ENCODE assay signal across 13 cellular contexts in genomic region chr21:44039828-44040227, GRCh38. TPM values are rescaled to one million over a fixed set of nuclear protein-coding genes. Genes with fewer than 3 reads are reported as not detected.
A peak's percentile ranks its signal among the peaks of the same experiment; 100 is the strongest.
DNase-seq lines count a peak whose midpoint lies in the region; TF ChIP-seq lines count a peak whose summit lies in the region.
"Had no signal": no experiment of that assay in that cellular context is flagged by ENCODE, and none has a peak within 500 bp of the region (broad histone marks: within the 10 kb centered on the region; RNA-seq: fewer than 3 reads in every experiment).

No MANE protein-coding gene starts in this region.

- no peak overlapping the region for H3K4me3 Mint-ChIP-seq in activated CD4-positive, alpha-beta memory T cell treated with anti-CD3 and anti-CD28 coated beads for 36 hours
- H3K4me3 Mint-ChIP-seq in activated CD4-positive, alpha-beta memory T cell treated with anti-CD3 and anti-CD28 coated beads, Interleukin-2, amount 10 ng/mL, durations not matched to agents 7 days and 5 days, result no peak overlapping the region
- no peak overlapping the region for H3K4me3 Mint-ChIP-seq in activated naive CD8-positive, alpha-beta T cell
- no peak overlapping the region for H3K4me3 Mint-ChIP-seq in activated naive CD8-positive, alpha-beta T cell treated with anti-CD3 and anti-CD28 coated beads for 36 hours
- H3K4me3 Mint-ChIP-seq: CD4-positive, CD25-positive, alpha-beta regulatory T cell had no signal

- POLR2A ChIA-PET in activated CD4-positive, alpha-beta memory T cell treated with anti-CD3 and anti-CD28 coated beads for 36 hours (lab: Charles Lee), result no interaction called here
- POLR2A ChIA-PET in activated CD4-positive, alpha-beta memory T cell treated with anti-CD3 and anti-CD28 coated beads, Interleukin-2, amount 10 ng/mL, durations not matched to agents 7 days and 5 days (lab: Charles Lee), result no interaction called here
- POLR2A ChIA-PET in RWPE1 (lab: Yijun Ruan, JAX; ENCODE audit: low non-redundant PET), result no interaction called here

- intact Hi-C loops in activated CD4-positive, alpha-beta memory T cell treated with anti-CD3 and anti-CD28 coated beads for 36 hours (cut with micrococcal nuclease), result no loop called here

- no peaks in the 10 kb centered on the region for H3K9me3 Mint-ChIP-seq in activated CD4-positive, alpha-beta memory T cell treated with anti-CD3 and anti-CD28 coated beads for 36 hours
- no peaks in the 10 kb centered on the region for H3K9me3 Mint-ChIP-seq in activated CD4-positive, alpha-beta memory T cell treated with anti-CD3 and anti-CD28 coated beads, Interleukin-2, amount 10 ng/mL, durations not matched to agents 7 days and 5 days
- no peaks in the 10 kb centered on the region for H3K9me3 Mint-ChIP-seq in activated naive CD8-positive, alpha-beta T cell (ENCODE audit: low read depth)
- no peaks in the 10 kb centered on the region for H3K9me3 Mint-ChIP-seq in activated naive CD8-positive, alpha-beta T cell treated with anti-CD3 and anti-CD28 coated beads for 36 hours
- H3K9me3 Mint-ChIP-seq: CD4-positive, CD25-positive, alpha-beta regulatory T cell had no signal

- H3K36me3 Mint-ChIP-seq in activated CD4-positive, alpha-beta memory T cell treated with anti-CD3 and anti-CD28 coated beads for 36 hours, result peaks cover 26% of the 10 kb centered on the region
- H3K36me3 Mint-ChIP-seq in activated CD4-positive, alpha-beta memory T cell treated with anti-CD3 and anti-CD28 coated beads, Interleukin-2, amount 10 ng/mL, durations not matched to agents 7 days and 5 days (ENCODE audit: low read depth), result peaks cover 49% of the 10 kb centered on the region
- peaks cover 3% of the 10 kb centered on the region for H3K36me3 Mint-ChIP-seq in activated naive CD8-positive, alpha-beta T cell
- H3K36me3 Mint-ChIP-seq in activated naive CD8-positive, alpha-beta T cell treated with anti-CD3 and anti-CD28 coated beads for 36 hours, result peaks cover 14% of the 10 kb centered on the region

- no peak for TF ChIP-seq CTCF in RWPE1 (conservative IDR thresholded peaks at IDR 0.05; ENCODE audit: low read depth)

- DNase-seq in activated CD4-positive, alpha-beta memory T cell treated with anti-CD3 and anti-CD28 coated beads for 36 hours, result no peak
- no peak for DNase-seq in activated CD4-positive, alpha-beta memory T cell treated with anti-CD3 and anti-CD28 coated beads, Interleukin-2, amount 10 ng/mL, durations not matched to agents 7 days and 5 days
- DNase-seq in activated naive CD8-positive, alpha-beta T cell treated with anti-CD3 and anti-CD28 coated beads for 36 hours, result no peak
- no peak for DNase-seq in RWPE1 (ENCODE audit: low spot score)
- DNase-seq in islet precursor cell, result peak; percentile 10
- DNase-seq in midbrain (lab: John Stamatoyannopoulos, UW), result no peak
- DNase-seq in NCI-H2227 (lab: John Stamatoyannopoulos, UW; ENCODE audit: unreplicated experiment), result no peak
- DNase-seq: ACHN; CD4-positive, CD25-positive, alpha-beta regulatory T cell; DMS79; GM23248 had no signal

- H3K27ac ChIP-seq in RWPE1, result 0 out of 2 replicates have a peak overlapping the region, but pooled peaks have one; percentile 15
- H3K27ac ChIP-seq: BLaER1 treated with 17β-estradiol and CSF1 and Interleukin-3, amounts not matched to agents 10 nM and 100 nM; GM23248 had no signal

- CTCF ChIA-PET in activated CD4-positive, alpha-beta memory T cell treated with anti-CD3 and anti-CD28 coated beads for 36 hours (lab: Charles Lee), result no interaction called here
- CTCF ChIA-PET in activated CD4-positive, alpha-beta memory T cell treated with anti-CD3 and anti-CD28 coated beads, Interleukin-2, amount 10 ng/mL, durations not matched to agents 7 days and 5 days (lab: Charles Lee), result no interaction called here
- CTCF ChIA-PET in RWPE1 (lab: Yijun Ruan, JAX), result no interaction called here

- H3K4me1 Mint-ChIP-seq in activated CD4-positive, alpha-beta memory T cell treated with anti-CD3 and anti-CD28 coated beads for 36 hours (ENCODE audit: low read depth), result peaks cover 22% of the 10 kb centered on the region
- H3K4me1 Mint-ChIP-seq in activated CD4-positive, alpha-beta memory T cell treated with anti-CD3 and anti-CD28 coated beads, Interleukin-2, amount 10 ng/mL, durations not matched to agents 7 days and 5 days, result peaks cover 19% of the 10 kb centered on the region
- H3K4me1 Mint-ChIP-seq in activated naive CD8-positive, alpha-beta T cell (ENCODE audit: low read depth), result peaks cover 14% of the 10 kb centered on the region
- peaks cover 11% of the 10 kb centered on the region for H3K4me1 Mint-ChIP-seq in activated naive CD8-positive, alpha-beta T cell treated with anti-CD3 and anti-CD28 coated beads for 36 hours

- H3K27ac Mint-ChIP-seq in activated CD4-positive, alpha-beta memory T cell treated with anti-CD3 and anti-CD28 coated beads for 36 hours, result peak overlapping the region; percentile 2
- no peak overlapping the region for H3K27ac Mint-ChIP-seq in activated CD4-positive, alpha-beta memory T cell treated with anti-CD3 and anti-CD28 coated beads, Interleukin-2, amount 10 ng/mL, durations not matched to agents 7 days and 5 days
- peak overlapping the region; percentile 54 for H3K27ac Mint-ChIP-seq in activated naive CD8-positive, alpha-beta T cell
- no peak overlapping the region for H3K27ac Mint-ChIP-seq in activated naive CD8-positive, alpha-beta T cell treated with anti-CD3 and anti-CD28 coated beads for 36 hours

- H3K27me3 Mint-ChIP-seq in activated CD4-positive, alpha-beta memory T cell treated with anti-CD3 and anti-CD28 coated beads for 36 hours, result no peaks in the 10 kb centered on the region
- no peaks in the 10 kb centered on the region for H3K27me3 Mint-ChIP-seq in activated CD4-positive, alpha-beta memory T cell treated with anti-CD3 and anti-CD28 coated beads, Interleukin-2, amount 10 ng/mL, durations not matched to agents 7 days and 5 days
- no peaks in the 10 kb centered on the region for H3K27me3 Mint-ChIP-seq in activated naive CD8-positive, alpha-beta T cell
- H3K27me3 Mint-ChIP-seq in activated naive CD8-positive, alpha-beta T cell treated with anti-CD3 and anti-CD28 coated beads for 36 hours, result no peaks in the 10 kb centered on the region
- H3K27me3 Mint-ChIP-seq: CD4-positive, CD25-positive, alpha-beta regulatory T cell had no signal

RNA-seq across cellular contexts. Expression of gene TRAPPC10, which starts 27.7 kb away (rescaled TPM):
- total RNA-seq in activated CD4-positive, alpha-beta memory T cell treated with anti-CD3 and anti-CD28 coated beads for 36 hours, result 10 to 100 TPM; 46.1 to 50.5 TPM
- total RNA-seq in activated CD4-positive, alpha-beta memory T cell treated with anti-CD3 and anti-CD28 coated beads, Interleukin-2, amount 10 ng/mL, durations not matched to agents 7 days and 5 days, result 10 to 100 TPM; 76.0 to 76.5 TPM
- 10 to 100 TPM; 42.4 to 44.4 TPM for total RNA-seq in activated naive CD8-positive, alpha-beta T cell treated with anti-CD3 and anti-CD28 coated beads for 36 hours

Comparison
In these comparisons a context has a peak if more than half of its experiments do, and no peak if none do; other contexts are left out.
1. H3K27ac Mint-ChIP-seq: peak in activated CD4-positive, alpha-beta memory T cell treated with anti-CD3 and anti-CD28 coated beads for 36 hours (single experiment) and activated naive CD8-positive, alpha-beta T cell (single experiment); none in activated CD4-positive, alpha-beta memory T cell treated with anti-CD3 and anti-CD28 coated beads, Interleukin-2, amount 10 ng/mL, durations not matched to agents 7 days and 5 days (single experiment) and activated naive CD8-positive, alpha-beta T cell treated with anti-CD3 and anti-CD28 coated beads for 36 hours (single experiment).